25 cellular contexts compared by ENCODE assay signal in the genomic region with DNA sequence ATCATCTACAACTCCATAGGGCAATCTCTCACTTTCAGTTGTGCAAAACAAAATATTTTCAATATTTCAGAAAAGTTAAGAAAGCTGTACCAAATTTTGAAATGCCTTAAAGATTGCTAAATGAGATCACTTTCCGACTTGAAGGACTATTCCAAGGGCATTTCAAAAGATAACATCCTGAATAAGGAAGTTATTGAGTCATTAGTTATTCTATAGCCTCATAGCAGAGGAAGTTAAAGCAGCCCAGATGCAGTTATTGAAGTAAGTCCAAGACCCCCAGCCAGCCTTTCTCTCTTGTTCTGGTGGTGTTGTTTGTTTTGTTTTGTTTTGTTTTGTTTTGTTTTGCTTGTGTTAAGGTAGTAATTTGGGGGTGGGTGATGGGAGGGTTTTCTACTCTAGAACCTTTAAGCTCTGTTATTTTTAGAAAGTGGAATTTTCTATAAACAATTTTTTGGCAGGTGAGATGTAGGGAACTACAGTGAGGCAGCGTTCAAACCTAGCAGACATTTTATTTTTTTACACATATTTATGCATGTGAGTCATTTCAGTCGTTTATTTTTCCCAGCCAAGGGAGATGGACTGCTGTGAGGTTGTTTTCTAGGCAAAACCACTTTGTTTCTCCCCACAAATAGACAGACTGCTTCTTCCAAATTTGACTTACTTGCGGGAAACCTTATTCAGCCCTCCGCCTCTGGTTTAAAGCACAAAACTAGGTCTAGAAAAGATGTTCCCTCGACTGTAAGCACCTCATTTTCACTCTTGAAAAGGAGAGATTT.
A peak's percentile ranks its signal among the peaks of the same experiment; 100 is the strongest.
DNase-seq lines count a peak whose midpoint lies in the region; ATAC-seq and TF ChIP-seq lines count a peak whose summit lies in the region.
"Had no signal": no experiment of that assay in that cellular context is flagged by ENCODE, and none has a peak within 500 bp of the region (broad histone marks: within the 10 kb centered on the region; RNA-seq: fewer than 3 reads in every experiment).

No MANE protein-coding gene starts in this region.

- H3K4me3 ChIP-seq in astrocyte of the spinal cord (ENCODE audit: low read depth, low read length) = no peak overlapping the region
- H3K4me3 ChIP-seq: GM23248, lung, right atrium auricular region, testis had no signal

- in situ Hi-C loops in astrocyte of the spinal cord (cut with HindIII; ENCODE audit: low sequenced_read_pairs) = no loop called here

- DNase-seq in SIG-M5 treated with dmso at 0.1 percent for 504 hours (lab: John Stamatoyannopoulos, UW; ENCODE audit: unreplicated experiment) (peak; percentile 71), SIG-M5 (lab: John Stamatoyannopoulos, UW) (no peak), astrocyte of the spinal cord (ENCODE audit: low read depth, low spot score) (peak; percentile 91), lung microvascular endothelial cell (ENCODE audit: low read depth in 2 of 2) (peak; percentile 28 to 84), RPMI8226 (no peak), NCI-H345 treated with DMSO at 0.1 percent for 48 hours (lab: John Stamatoyannopoulos, UW; ENCODE audit: unreplicated experiment) (no peak), GM19240 (ENCODE audit: insufficient read length, low spot score) (no peak)
- DNase-seq: ACHN; activated CD8-positive, alpha-beta memory T cell treated with anti-CD3 and anti-CD28 coated beads, Interleukin-2, amount 50 U/mL, for 4 hours; activated naive CD4-positive, alpha-beta T cell; CD8-positive, alpha-beta T cell; effector CD4-positive, alpha-beta T cell; EL; foreskin keratinocyte; GM23248; MM.1S; NCI-H2107; NCI-H774; stimulated activated CD4-positive, alpha-beta T cell treated with anti-CD3 and anti-CD28 coated beads, Interleukin-1b, Interleukin-23, amount 100 ng/mL, for 48 hours; T-helper 17 cell; testis had no signal

- no peak for ATAC-seq in GM19467 (IDR thresholded peaks at IDR 0.05; ENCODE audit: unreplicated experiment)
- ATAC-seq: CD8-positive, alpha-beta T cell; foreskin keratinocyte; natural killer cell treated with Interleukin-12 subunit alpha and Interleukin-12 subunit beta and Interleukin-15 and Interleukin-18, amount 100 ng/mL, for 72 hours; T-helper 17 cell had no signal

- no peak for TF ChIP-seq CTCF in astrocyte of the spinal cord (IDR thresholded peaks at IDR 0.05; ENCODE audit: low read depth, low read length)

Comparison
In these comparisons a context has a peak if more than half of its experiments do, and no peak if none do; other contexts are left out.
1. DNase-seq: peak in SIG-M5 treated with dmso at 0.1 percent for 504 hours (single experiment), astrocyte of the spinal cord (single experiment) and lung microvascular endothelial cell (2 of 2); none in SIG-M5 (single experiment), RPMI8226 (single experiment), NCI-H345 treated with DMSO at 0.1 percent for 48 hours (single experiment) and GM19240 (single experiment).